8 cellular contexts compared by ENCODE assay signal in the genomic region with DNA sequence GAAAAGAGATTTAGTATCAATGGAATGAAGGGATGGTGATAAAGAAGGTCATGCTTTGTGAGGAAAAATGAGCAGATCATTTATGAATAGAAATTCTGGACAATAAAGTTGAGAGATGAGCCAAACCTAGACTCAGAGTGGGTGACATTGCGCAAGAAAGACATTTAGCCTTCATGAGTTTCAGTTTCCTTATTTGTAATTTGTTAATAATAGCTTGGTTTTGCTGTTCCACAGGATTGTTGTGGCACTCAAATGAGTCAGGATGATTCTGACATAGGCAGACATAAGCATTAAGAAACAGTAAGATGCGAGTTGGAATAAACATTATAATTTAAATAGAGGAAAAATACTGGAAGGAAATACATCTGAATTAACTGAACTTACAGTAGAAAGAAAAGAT. TPM values are rescaled to one million over a fixed set of nuclear protein-coding genes. Genes with fewer than 3 reads are reported as not detected.
DNase-seq lines count a peak whose midpoint lies in the region; ATAC-seq and TF ChIP-seq lines count a peak whose summit lies in the region.

No MANE protein-coding gene starts in this region.

- peak overlapping the region; percentile 63 for H3K4me2 ChIP-seq in smooth muscle cell

- H3F3A ChIP-seq in smooth muscle cell (ENCODE audit: low read depth): no peaks in the 10 kb centered on the region

- DNase-seq in activated CD4-positive, CD25-positive, alpha-beta regulatory T cell treated with anti-CD3 and anti-CD28 coated beads, Interleukin-2, amount 50 U/mL, for 72 hours: no peak
- DNase-seq in activated naive CD8-positive, alpha-beta T cell treated with anti-CD3 and anti-CD28 coated beads, Interleukin-2, amount 50 U/mL, for 24 hours: no peak
- DNase-seq in smooth muscle cell (lab: John Stamatoyannopoulos, UW; ENCODE audit: unreplicated experiment) (no peak), tibial artery (no peak), SK-N-DZ (ENCODE audit: low spot score) (no peak), NCI-H1417 (lab: John Stamatoyannopoulos, UW) (no peak)

- H3K9me3 ChIP-seq in smooth muscle cell (replicated peaks; ENCODE audit: low read depth) (no peaks in the 10 kb centered on the region), tibial artery (no peaks in the 10 kb centered on the region)

- H3K4me3 Mint-ChIP-seq in activated naive CD8-positive, alpha-beta T cell treated with anti-CD3 and anti-CD28 coated beads, Interleukin-2, amount 50 U/mL, for 24 hours: no peak overlapping the region

- TF ChIP-seq CTCF in smooth muscle cell (IDR thresholded peaks at IDR 0.05; ENCODE audit: borderline replicate concordance, insufficient read depth, poor library complexity, severe bottlenecking) (no peak), tibial artery (IDR thresholded peaks at IDR 0.05) (no peak)

- H3K27ac ChIP-seq in smooth muscle cell (ENCODE audit: low read depth) (peak overlapping the region; percentile 79), tibial artery (peak overlapping the region in 1 of 2 donors; percentile 10)

- intact Hi-C loops in tibial artery (cut with DNase I; ENCODE audit: low total_unique reads): no loop called here

- H3K4me1 ChIP-seq in smooth muscle cell (ENCODE audit: low read depth) (peaks cover 9% of the 10 kb centered on the region), tibial artery (peaks cover 0 to 11% (median 8%) of the 10 kb centered on the region in 4 donors)

- H3K36me3 Mint-ChIP-seq in activated naive CD8-positive, alpha-beta T cell treated with anti-CD3 and anti-CD28 coated beads, Interleukin-2, amount 50 U/mL, for 24 hours (ENCODE audit: low read depth): no peaks in the 10 kb centered on the region

- H3K9me3 Mint-ChIP-seq in activated naive CD8-positive, alpha-beta T cell treated with anti-CD3 and anti-CD28 coated beads, Interleukin-2, amount 50 U/mL, for 24 hours: no peaks in the 10 kb centered on the region

- no peaks in the 10 kb centered on the region for H4K20me1 ChIP-seq in smooth muscle cell (ENCODE audit: low read depth)

- H3K4me3 ChIP-seq in smooth muscle cell (no peak overlapping the region), tibial artery (no peak overlapping the region)

- H3K27me3 Mint-ChIP-seq in activated naive CD8-positive, alpha-beta T cell treated with anti-CD3 and anti-CD28 coated beads, Interleukin-2, amount 50 U/mL, for 24 hours: peaks cover 4% of the 10 kb centered on the region

- H3K27me3 ChIP-seq in smooth muscle cell (ENCODE audit: low read depth): no peaks in the 10 kb centered on the region
- no peaks in the 10 kb centered on the region for H3K27me3 ChIP-seq in tibial artery

- H2AFZ ChIP-seq in smooth muscle cell (ENCODE audit: low read depth): no peak overlapping the region

- H3K9ac ChIP-seq in smooth muscle cell (ENCODE audit: low read depth): peak overlapping the region; percentile 42

- no peak overlapping the region for H3K27ac Mint-ChIP-seq in activated naive CD8-positive, alpha-beta T cell treated with anti-CD3 and anti-CD28 coated beads, Interleukin-2, amount 50 U/mL, for 24 hours

- peaks cover 3% of the 10 kb centered on the region for H3K79me2 ChIP-seq in smooth muscle cell (ENCODE audit: low read depth)

- no peaks in the 10 kb centered on the region for H3K36me3 ChIP-seq in smooth muscle cell (ENCODE audit: low read depth)
- no peaks in the 10 kb centered on the region for H3K36me3 ChIP-seq in tibial artery

- H3K4me1 Mint-ChIP-seq in activated naive CD8-positive, alpha-beta T cell treated with anti-CD3 and anti-CD28 coated beads, Interleukin-2, amount 50 U/mL, for 24 hours: no peaks in the 10 kb centered on the region

- ATAC-seq in activated CD4-positive, CD25-positive, alpha-beta regulatory T cell treated with anti-CD3 and anti-CD28 coated beads, Interleukin-2, amount 50 U/mL, for 24 hours: peak; percentile 76 to 77
- peak; percentile 52 for ATAC-seq in HG03064 (IDR thresholded peaks at IDR 0.05; ENCODE audit: low read depth, unreplicated experiment)
- peak; percentile 69 for ATAC-seq in activated naive CD8-positive, alpha-beta T cell treated with anti-CD3 and anti-CD28 coated beads, Interleukin-2, amount 50 U/mL, for 24 hours

- 50% methylated on average over 2 of the region's 2 CpGs for WGBS in smooth muscle cell (ENCODE audit: low lambda C conversion rate)

RNA-seq across cellular contexts. Expression of a gene that starts 34.8 kb away (rescaled TPM):
- total RNA-seq in smooth muscle cell: 16.4 and 19.2 TPM in 2 replicates
- polyA plus RNA-seq in smooth muscle cell: 1.5 and 5.4 TPM in 2 replicates
- polyA plus RNA-seq in SK-N-DZ (2014; cell fraction: cytosol; rRNA removed): 0.17 and 0.46 TPM in 2 replicates
- polyA plus RNA-seq in SK-N-DZ (2014; cell fraction: nucleus; rRNA removed): 0.24 and 0.35 TPM in 2 replicates
